In the genomic region with DNA sequence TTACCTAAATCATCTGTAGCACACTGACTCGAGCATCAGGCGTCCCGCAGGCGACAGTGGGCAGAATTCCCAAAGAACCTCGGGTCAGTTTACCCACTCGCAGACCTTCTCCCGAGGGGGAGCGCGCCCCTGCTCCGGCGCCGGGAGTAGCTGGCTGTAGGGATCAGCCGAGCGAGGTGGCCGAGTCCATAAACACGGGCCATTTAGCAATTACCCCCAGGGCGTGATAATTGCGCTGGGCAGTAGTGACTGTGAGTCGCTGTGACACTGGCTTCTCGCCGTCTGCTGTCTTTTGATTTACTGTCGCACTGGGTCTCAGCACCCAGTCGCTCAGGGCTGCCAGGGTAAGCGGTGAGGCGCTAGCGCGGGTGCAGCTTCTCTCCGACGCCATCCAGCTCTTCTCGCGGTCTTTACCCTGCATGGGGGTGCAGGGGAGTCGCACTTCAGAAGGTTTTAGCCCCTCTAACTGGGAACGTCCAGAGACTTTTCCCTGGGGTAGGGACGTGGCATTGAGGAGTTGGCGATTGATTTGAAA, we compare ENCODE assay signal across 1 cellular context.
TF ChIP-seq lines count a peak whose summit lies in the region.

No MANE protein-coding gene starts in this region.

TF ChIP-seq in HEK293, 187 proteins besides CTCF, POLR2A, EP300 and RAD21 (continued from another document):
- TF ChIP-seq, protein P1, sequence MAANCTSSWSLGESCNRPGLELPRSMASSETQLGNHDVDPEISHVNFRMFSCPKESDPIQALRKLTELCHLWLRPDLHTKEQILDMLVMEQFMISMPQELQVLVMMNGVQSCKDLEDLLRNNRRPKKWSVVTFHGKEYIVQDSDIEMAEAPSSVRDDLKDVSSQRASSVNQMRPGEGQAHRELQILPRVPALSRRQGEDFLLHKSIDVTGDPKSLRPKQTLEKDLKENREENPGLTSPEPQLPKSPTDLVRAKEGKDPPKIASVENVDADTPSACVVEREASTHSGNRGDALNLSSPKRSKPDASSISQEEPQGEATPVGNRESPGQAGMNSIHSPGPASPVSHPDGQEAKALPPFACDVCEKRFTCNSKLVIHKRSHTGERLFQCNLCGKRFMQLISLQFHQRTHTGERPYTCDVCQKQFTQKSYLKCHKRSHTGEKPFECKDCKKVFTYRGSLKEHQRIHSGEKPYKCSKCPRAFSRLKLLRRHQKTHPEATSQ (tag by site-specific recombination; IDR thresholded peaks at IDR 0.05): no peak
- TF ChIP-seq TRIM28 (IDR thresholded peaks at IDR 0.05; ENCODE audit: borderline replicate concordance, low read length) (peak; percentile 85; the same call in 1 of the 2 replicates), ZNF248 (tag by site-specific recombination; IDR thresholded peaks at IDR 0.05) (no peak), IKZF3 (tag by site-specific recombination; IDR thresholded peaks at IDR 0.05) (no peak)
